ENCODE assay signal across 23 cellular contexts in genomic region chr14:66234411-66234810, GRCh38.
"Had no signal": no experiment of that assay in that cellular context is flagged by ENCODE, and none has a peak within 500 bp of the region (broad histone marks: within the 10 kb centered on the region; RNA-seq: fewer than 3 reads in every experiment).

No MANE protein-coding gene starts in this region.

- H3K4me1 Mint-ChIP-seq: activated CD4-positive, alpha-beta T cell treated with anti-CD3 and anti-CD28 coated beads for 36 hours; activated naive CD8-positive, alpha-beta T cell treated with anti-CD3 and anti-CD28 coated beads for 36 hours had no signal

- DNase-seq: activated CD4-positive, alpha-beta T cell treated with anti-CD3 and anti-CD28 coated beads for 36 hours; activated CD4-positive, alpha-beta T cell treated with anti-CD3 and anti-CD28 coated beads, Interleukin-2, amount 50 U/mL, for 4 hours; activated CD4-positive, CD25-positive, alpha-beta regulatory T cell; activated effector memory CD4-positive, alpha-beta T cell treated with Interleukin-2 at 50 U/mL for 16 hours; activated naive CD4-positive, alpha-beta T cell treated with anti-CD3 and anti-CD28 coated beads for 36 hours; activated naive CD8-positive, alpha-beta T cell treated with anti-CD3 and anti-CD28 coated beads for 36 hours; activated T-cell treated with anti-CD3 and anti-CD28 coated beads for 4 hours; aorta; body of pancreas; cerebellar nuclear complex; colonic mucosa; effector memory CD4-positive, alpha-beta T cell; erythroblast; gastrocnemius medialis; glutamatergic neuron; islet precursor cell; left ventricle myocardium inferior; right lobe of liver; stimulated activated CD4-positive, alpha-beta T cell treated with anti-CD3 and anti-CD28 coated beads, Interleukin-12 subunit alpha, Interleukin-12 subunit beta, amount 100 ng/mL, for 4 hours; stimulated activated CD4-positive, alpha-beta T cell treated with anti-CD3 and anti-CD28 coated beads, Interleukin-4, amount 100 ng/mL, for 1 hour; trophoblast cell had no signal

- ATAC-seq: activated CD4-positive, alpha-beta T cell treated with anti-CD3 and anti-CD28 coated beads for 36 hours; body of pancreas; gastrocnemius medialis; right lobe of liver had no signal

- H3K27ac Mint-ChIP-seq: activated CD4-positive, alpha-beta T cell treated with anti-CD3 and anti-CD28 coated beads for 36 hours; activated naive CD4-positive, alpha-beta T cell treated with anti-CD3 and anti-CD28 coated beads for 36 hours; activated naive CD8-positive, alpha-beta T cell treated with anti-CD3 and anti-CD28 coated beads for 36 hours; stimulated activated naive CD8-positive, alpha-beta T cell treated with anti-CD3 and anti-CD28 coated beads, Interleukin-15, Interleukin-2, amounts not matched to agents 100 ng/mL and 50 ng/mL, for 24 hours had no signal

- H3K9me3 Mint-ChIP-seq: activated naive CD4-positive, alpha-beta T cell treated with anti-CD3 and anti-CD28 coated beads for 36 hours; nephron; stimulated activated naive CD8-positive, alpha-beta T cell treated with anti-CD3 and anti-CD28 coated beads, Interleukin-15, Interleukin-2, amounts not matched to agents 100 ng/mL and 50 ng/mL, for 24 hours had no signal

- H3K4me3 Mint-ChIP-seq: activated CD4-positive, alpha-beta T cell treated with anti-CD3 and anti-CD28 coated beads for 36 hours; activated naive CD4-positive, alpha-beta T cell treated with anti-CD3 and anti-CD28 coated beads for 36 hours; activated naive CD8-positive, alpha-beta T cell treated with anti-CD3 and anti-CD28 coated beads for 36 hours; nephron; stimulated activated naive CD8-positive, alpha-beta T cell treated with anti-CD3 and anti-CD28 coated beads, Interleukin-15, Interleukin-2, amounts not matched to agents 100 ng/mL and 50 ng/mL, for 24 hours had no signal
